In the genomic region with DNA sequence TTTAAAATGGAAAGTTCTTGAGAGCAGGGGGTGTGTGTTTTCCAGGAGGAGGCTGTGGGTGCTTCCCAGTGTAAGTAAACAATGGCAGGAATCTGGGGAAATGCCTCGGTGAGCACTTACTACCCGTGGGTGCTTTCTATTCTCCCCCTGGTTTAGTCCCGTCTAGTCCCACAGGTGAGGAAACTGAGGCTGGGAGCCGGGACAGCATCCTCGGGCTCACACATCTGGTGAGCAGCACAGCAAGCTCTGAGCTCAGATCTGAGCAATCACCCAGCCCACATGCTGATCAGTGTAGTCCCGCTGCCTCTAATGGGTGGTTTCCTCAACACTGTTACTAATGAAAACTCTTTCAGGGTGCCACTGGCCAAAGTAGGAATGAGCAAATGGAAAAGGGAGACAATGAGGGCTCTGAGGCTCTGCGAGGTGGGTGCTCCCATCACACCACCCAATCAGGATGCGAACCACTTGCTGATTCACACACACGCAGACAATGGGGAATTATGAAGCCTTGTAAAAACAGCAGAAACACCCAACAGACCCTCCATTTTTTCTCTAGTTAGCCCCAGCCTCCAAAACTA, we compare ENCODE assay signal across 14 cellular contexts.
DNase-seq lines count a peak whose midpoint lies in the region; ATAC-seq and TF ChIP-seq lines count a peak whose summit lies in the region.
"Had no signal": no experiment of that assay in that cellular context is flagged by ENCODE, and none has a peak within 500 bp of the region (broad histone marks: within the 10 kb centered on the region; RNA-seq: fewer than 3 reads in every experiment).

No MANE protein-coding gene starts in this region.

- peaks cover 0 to 3% of the 10 kb centered on the region in 2 experiments; a peak in 3 of 5 replicates for H3K9me3 Mint-ChIP-seq in H9
- H3K9me3 Mint-ChIP-seq: CD8-positive, alpha-beta memory T cell; immature natural killer cell had no signal

- H2BK15ac ChIP-seq in H9 (ENCODE audit: low read depth, low read length) = no peak overlapping the region

- no peak for DNase-seq in H9
- DNase-seq in astrocyte of the hippocampus (ENCODE audit: low read depth, low spot score) = peak; percentile 39
- DNase-seq in hypothalamus (lab: John Stamatoyannopoulos, UW) = peak in 35 of 51 donors; percentile 5 to 78 (median 34)
- peak; percentile 12 for DNase-seq in stromal cell of bone marrow (ENCODE audit: low read depth)
- DNase-seq in NOMO-1 treated with DMSO at 0.1 percent for 48 hours (lab: John Stamatoyannopoulos, UW; ENCODE audit: unreplicated experiment) = no peak
- DNase-seq in stimulated activated naive CD8-positive, alpha-beta T cell treated with anti-CD3 and anti-CD28 coated beads, Interleukin-15, Interleukin-2, amounts not matched to agents 100 U/mL and 50 U/mL, for 24 hours = no peak
- DNase-seq in stimulated activated CD4-positive, alpha-beta T cell treated with anti-CD3 and anti-CD28 coated beads, Interleukin-4, amount 100 ng/mL, for 4 hours = no peak
- DNase-seq: CD8-positive, alpha-beta memory T cell; immature natural killer cell; mucosa of descending colon; NCI-H1694; NCI-H510A treated with DMSO at 0.1 percent for 48 hours; thyroid gland had no signal

- no peak overlapping the region for H2BK20ac ChIP-seq in H9 (ENCODE audit: low read depth, low read length, poor library complexity, severe bottlenecking)

- no peaks in the 10 kb centered on the region for H3K27me3 Mint-ChIP-seq in H9 (ENCODE audit: low read depth)
- H3K27me3 Mint-ChIP-seq: CD8-positive, alpha-beta memory T cell had no signal

- H2BK12ac ChIP-seq in H9 (ENCODE audit: insufficient read length, low read depth, low read length) = no peak overlapping the region

- peaks cover 6 to 15% (median 6%) of the 10 kb centered on the region in 3 experiments; a peak in 6 of 7 replicates for H3K36me3 Mint-ChIP-seq in H9 (ENCODE audit: insufficient read depth in 1 of 3, low read depth in 3 of 3)

- H3K4me1 ChIP-seq in H9 (ENCODE audit: insufficient read depth, low read length) = no peaks in the 10 kb centered on the region; the same call in 1 of the 2 replicates
- H3K4me1 ChIP-seq: pancreas had no signal

- no peak overlapping the region for H3K4me3 Mint-ChIP-seq in H9
- H3K4me3 Mint-ChIP-seq: CD8-positive, alpha-beta memory T cell; immature natural killer cell had no signal

- H3K23ac ChIP-seq in H9 (ENCODE audit: insufficient read length, low read depth, low read length) = no peak overlapping the region

- peaks cover 14 to 18% of the 10 kb centered on the region in 2 experiments for H3K4me1 Mint-ChIP-seq in H9
- H3K4me1 Mint-ChIP-seq: CD8-positive, alpha-beta memory T cell; immature natural killer cell had no signal

- H3T11ph ChIP-seq in H9 (ENCODE audit: low read length) = no peak overlapping the region

- H3K79me2 ChIP-seq in H9 (ENCODE audit: insufficient read depth, low read length) = no peaks in the 10 kb centered on the region

- H2AFZ ChIP-seq in H9 (ENCODE audit: low read length) = no peak overlapping the region

- ATAC-seq in stimulated activated naive CD8-positive, alpha-beta T cell treated with anti-CD3 and anti-CD28 coated beads, Interleukin-15, Interleukin-2, amounts not matched to agents 100 U/mL and 50 U/mL, for 24 hours = no peak
- ATAC-seq: mucosa of descending colon, pancreas had no signal

- H2BK5ac ChIP-seq in H9 (ENCODE audit: insufficient read length, low read length) = no peak overlapping the region

- H3K27me3 ChIP-seq in H9 (ENCODE audit: insufficient read depth, low read length) = no peaks in the 10 kb centered on the region
- H3K27me3 ChIP-seq: pancreas, thyroid gland had no signal

- H3K18ac ChIP-seq in H9 (ENCODE audit: insufficient read length, low read depth, low read length) = no peak overlapping the region

- no peak overlapping the region for H3K27ac ChIP-seq in H9 (ENCODE audit: insufficient read length, low read depth, low read length)
- H3K27ac ChIP-seq: pancreas, thyroid gland had no signal

- no peak overlapping the region for H3K4ac ChIP-seq in H9 (ENCODE audit: low read depth, low read length)

- no peak overlapping the region for H2AK5ac ChIP-seq in H9 (ENCODE audit: insufficient read length, low read length)

- H4K8ac ChIP-seq in H9 (replicated peaks; ENCODE audit: insufficient read length, low read depth, low read length) = no peak overlapping the region

- H3K27ac Mint-ChIP-seq in H9 = peak overlapping the region; percentile 32 to 47 (median 38); a peak in 5 of 7 replicates
- H3K27ac Mint-ChIP-seq: CD8-positive, alpha-beta memory T cell; immature natural killer cell had no signal

- H3K56ac ChIP-seq in H9 (ENCODE audit: insufficient read length, low read depth, low read length) = no peak overlapping the region

- H3K79me1 ChIP-seq in H9 (ENCODE audit: insufficient read depth, low read depth, low read length, poor library complexity, severe bottlenecking) = no peaks in the 10 kb centered on the region

- no peak overlapping the region for H3K4me2 ChIP-seq in H9 (ENCODE audit: insufficient read depth, insufficient read length, low read length)

- WGBS in H9 (ENCODE audit: extremely low coverage, insufficient read length, low lambda C conversion rate) = no CpG with 5 or more reads among the region's 9 CpGs

- H3K9me3 ChIP-seq in H9 (ENCODE audit: control insufficient read depth, low read depth, low read length) = no peaks in the 10 kb centered on the region
- H3K9me3 ChIP-seq: mucosa of descending colon, pancreas, thyroid gland had no signal

- H4K5ac ChIP-seq in H9 (ENCODE audit: insufficient read length, low read depth, low read length) = no peak overlapping the region

- H2BK120ac ChIP-seq in H9 (ENCODE audit: low read depth, low read length, poor library complexity, severe bottlenecking) = no peak overlapping the region

- no peak overlapping the region for H3K14ac ChIP-seq in H9 (ENCODE audit: insufficient read depth, low read length)

- no peak for TF ChIP-seq CTCF in H9 (conservative IDR thresholded peaks at IDR 0.05)

- no peaks in the 10 kb centered on the region for H4K20me1 ChIP-seq in H9 (ENCODE audit: control insufficient read depth, insufficient read depth, insufficient read length)

- H4K91ac ChIP-seq in H9 (ENCODE audit: insufficient read length, low read depth, low read length) = no peak overlapping the region

- H3K23me2 ChIP-seq in H9 (ENCODE audit: insufficient read length, low read depth, low read length, poor library complexity, severe bottlenecking) = no peaks in the 10 kb centered on the region

- H3K9ac ChIP-seq in H9 (ENCODE audit: extremely low read depth, insufficient read length, low read length) = no peak overlapping the region

Comparison
In these comparisons a context has a peak if more than half of its experiments do, and no peak if none do; other contexts are left out.
1. DNase-seq: peak in astrocyte of the hippocampus (single experiment), hypothalamus (35 of 51) and stromal cell of bone marrow (single experiment); none in H9 (single experiment), NOMO-1 treated with DMSO at 0.1 percent for 48 hours (single experiment), stimulated activated naive CD8-positive, alpha-beta T cell treated with anti-CD3 and anti-CD28 coated beads, Interleukin-15, Interleukin-2, amounts not matched to agents 100 U/mL and 50 U/mL, for 24 hours (single experiment) and stimulated activated CD4-positive, alpha-beta T cell treated with anti-CD3 and anti-CD28 coated beads, Interleukin-4, amount 100 ng/mL, for 4 hours (0 of 2).